ENCODE assay signal across 1 cellular context in the genomic region with DNA sequence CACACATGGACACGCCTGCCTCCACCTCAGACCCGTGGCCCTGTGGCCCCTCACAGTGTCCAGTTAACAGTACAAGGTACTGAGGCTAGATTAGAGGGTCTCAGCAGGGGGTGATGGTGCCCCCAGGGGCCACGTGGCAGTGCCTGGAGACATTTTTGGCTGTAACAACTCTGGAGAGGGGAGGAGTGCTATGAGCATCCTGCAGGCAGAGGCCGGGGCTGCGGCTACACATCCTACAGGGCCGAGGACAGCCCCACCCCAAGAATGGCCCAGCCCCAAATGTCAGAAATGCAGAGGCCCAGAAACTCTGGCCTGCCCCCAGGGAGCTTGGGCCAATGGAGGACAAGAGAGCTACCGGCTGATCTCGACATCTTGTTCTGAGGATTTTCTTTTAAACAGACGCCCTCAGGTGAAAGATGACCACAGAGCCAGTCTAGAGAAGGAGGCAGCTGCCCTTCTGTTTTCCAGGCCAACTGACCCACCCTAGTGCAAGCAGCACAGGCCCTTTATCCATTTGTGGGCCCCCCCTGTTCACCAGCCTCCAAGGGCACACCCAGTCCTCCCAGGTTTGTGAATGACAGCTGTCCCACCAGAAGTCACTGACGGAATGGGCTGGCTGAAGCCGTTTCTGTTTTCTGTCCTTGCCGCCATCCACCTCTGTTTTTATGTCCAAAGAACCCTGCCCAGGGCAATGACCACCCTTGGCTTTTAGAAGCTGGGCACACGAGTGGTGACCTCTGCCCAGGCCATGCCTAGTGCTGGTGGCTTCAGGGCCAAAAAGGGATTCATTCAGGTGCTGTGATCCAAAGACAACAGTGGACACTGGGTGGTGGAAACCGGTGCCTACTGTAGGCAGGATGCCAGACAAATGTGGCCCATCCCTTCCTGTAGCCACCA.
TF ChIP-seq lines count a peak whose summit lies in the region.

No MANE protein-coding gene starts in this region.

TF ChIP-seq in K562, 482 proteins besides CTCF, POLR2A, EP300 and RAD21 (continued from another document):
- TF ChIP-seq, protein P1, sequence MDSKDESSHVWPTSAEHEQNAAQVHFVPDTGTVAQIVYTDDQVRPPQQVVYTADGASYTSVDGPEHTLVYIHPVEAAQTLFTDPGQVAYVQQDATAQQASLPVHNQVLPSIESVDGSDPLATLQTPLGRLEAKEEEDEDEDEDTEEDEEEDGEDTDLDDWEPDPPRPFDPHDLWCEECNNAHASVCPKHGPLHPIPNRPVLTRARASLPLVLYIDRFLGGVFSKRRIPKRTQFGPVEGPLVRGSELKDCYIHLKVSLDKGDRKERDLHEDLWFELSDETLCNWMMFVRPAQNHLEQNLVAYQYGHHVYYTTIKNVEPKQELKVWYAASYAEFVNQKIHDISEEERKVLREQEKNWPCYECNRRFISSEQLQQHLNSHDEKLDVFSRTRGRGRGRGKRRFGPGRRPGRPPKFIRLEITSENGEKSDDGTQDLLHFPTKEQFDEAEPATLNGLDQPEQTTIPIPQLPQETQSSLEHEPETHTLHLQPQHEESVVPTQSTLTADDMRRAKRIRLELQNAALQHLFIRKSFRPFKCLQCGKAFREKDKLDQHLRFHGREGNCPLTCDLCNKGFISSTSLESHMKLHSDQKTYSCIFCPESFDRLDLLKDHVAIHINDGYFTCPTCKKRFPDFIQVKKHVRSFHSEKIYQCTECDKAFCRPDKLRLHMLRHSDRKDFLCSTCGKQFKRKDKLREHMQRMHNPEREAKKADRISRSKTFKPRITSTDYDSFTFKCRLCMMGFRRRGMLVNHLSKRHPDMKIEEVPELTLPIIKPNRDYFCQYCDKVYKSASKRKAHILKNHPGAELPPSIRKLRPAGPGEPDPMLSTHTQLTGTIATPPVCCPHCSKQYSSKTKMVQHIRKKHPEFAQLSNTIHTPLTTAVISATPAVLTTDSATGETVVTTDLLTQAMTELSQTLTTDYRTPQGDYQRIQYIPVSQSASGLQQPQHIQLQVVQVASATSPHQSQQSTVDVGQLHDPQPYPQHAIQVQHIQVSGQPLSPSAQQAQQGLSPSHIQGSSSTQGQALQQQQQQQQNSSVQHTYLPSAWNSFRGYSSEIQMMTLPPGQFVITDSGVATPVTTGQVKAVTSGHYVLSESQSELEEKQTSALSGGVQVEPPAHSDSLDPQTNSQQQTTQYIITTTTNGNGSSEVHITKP (IDR thresholded peaks at IDR 0.05; ENCODE audit: partially characterized antibody), result peak; percentile 28
- TF ChIP-seq ZNF232 (CRISPR knock-in tag; IDR thresholded peaks at IDR 0.05) (no peak), ZNF436 (CRISPR knock-in tag; IDR thresholded peaks at IDR 0.05) (no peak)
- TF ChIP-seq, protein P2, sequence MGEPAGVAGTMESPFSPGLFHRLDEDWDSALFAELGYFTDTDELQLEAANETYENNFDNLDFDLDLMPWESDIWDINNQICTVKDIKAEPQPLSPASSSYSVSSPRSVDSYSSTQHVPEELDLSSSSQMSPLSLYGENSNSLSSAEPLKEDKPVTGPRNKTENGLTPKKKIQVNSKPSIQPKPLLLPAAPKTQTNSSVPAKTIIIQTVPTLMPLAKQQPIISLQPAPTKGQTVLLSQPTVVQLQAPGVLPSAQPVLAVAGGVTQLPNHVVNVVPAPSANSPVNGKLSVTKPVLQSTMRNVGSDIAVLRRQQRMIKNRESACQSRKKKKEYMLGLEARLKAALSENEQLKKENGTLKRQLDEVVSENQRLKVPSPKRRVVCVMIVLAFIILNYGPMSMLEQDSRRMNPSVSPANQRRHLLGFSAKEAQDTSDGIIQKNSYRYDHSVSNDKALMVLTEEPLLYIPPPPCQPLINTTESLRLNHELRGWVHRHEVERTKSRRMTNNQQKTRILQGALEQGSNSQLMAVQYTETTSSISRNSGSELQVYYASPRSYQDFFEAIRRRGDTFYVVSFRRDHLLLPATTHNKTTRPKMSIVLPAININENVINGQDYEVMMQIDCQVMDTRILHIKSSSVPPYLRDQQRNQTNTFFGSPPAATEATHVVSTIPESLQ (CRISPR knock-in tag; IDR thresholded peaks at IDR 0.05), result no peak
TF ChIP-seq in K562: peak in this region for 2.
